Comparison of ENCODE assay signal across 8 cellular contexts in the genomic region with DNA sequence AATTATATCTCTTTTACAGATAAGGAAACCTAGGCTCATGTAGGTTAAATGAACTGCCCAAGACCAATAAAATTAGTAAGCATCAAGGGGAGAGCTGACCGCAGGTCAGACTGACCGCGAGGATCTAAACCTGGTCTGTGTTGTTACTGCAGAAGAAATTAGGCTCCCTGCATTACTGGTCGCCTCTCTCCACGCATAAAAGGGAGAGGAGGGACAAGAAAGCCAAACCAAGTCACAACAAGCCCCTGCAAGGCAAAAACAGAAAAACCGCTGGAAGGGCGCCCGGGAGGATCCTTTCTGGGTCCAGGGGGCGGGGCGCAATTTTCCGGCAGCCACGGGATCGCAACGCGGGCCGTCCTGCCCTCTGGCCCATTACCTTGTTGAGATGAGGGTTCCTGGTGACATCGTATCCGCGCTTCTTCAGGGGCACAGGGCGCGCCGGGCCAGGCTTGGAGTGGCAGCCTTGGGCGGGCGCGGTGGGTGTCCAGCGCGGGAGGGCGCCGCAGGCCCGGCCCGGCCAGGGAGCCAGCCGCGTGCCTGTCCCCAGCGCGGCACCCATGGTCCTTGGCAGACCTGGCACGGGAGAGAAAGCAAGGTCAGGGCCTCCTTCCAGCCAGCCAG. TPM values are rescaled to one million over a fixed set of nuclear protein-coding genes. Genes with fewer than 3 reads are reported as not detected.
DNase-seq lines count a peak whose midpoint lies in the region; ATAC-seq lines count a peak whose summit lies in the region.

No MANE protein-coding gene starts in this region.

- peak; percentile 59 for ATAC-seq in activated T-helper 17 cell treated with anti-CD3 and anti-CD28 coated beads, Interleukin-2, amount 50 U/mL, for 72 hours (replicated peaks)
- ATAC-seq in Right ventricle myocardium inferior (peak; percentile 72), GM21576 (IDR thresholded peaks at IDR 0.05; ENCODE audit: unreplicated experiment) (no peak)

- H3K27me3 Mint-ChIP-seq in IgD-negative memory B cell, result peaks cover 40% of the 10 kb centered on the region
- H3K27me3 Mint-ChIP-seq in activated T-helper 17 cell treated with anti-CD3 and anti-CD28 coated beads, Interleukin-2, amount 50 U/mL, for 72 hours, result peaks cover 19% of the 10 kb centered on the region

- peak overlapping the region in 3 of 4 donors; percentile 10 to 83 (median 77) for H3K4me3 Mint-ChIP-seq in IgD-negative memory B cell
- H3K4me3 Mint-ChIP-seq in activated T-helper 17 cell treated with anti-CD3 and anti-CD28 coated beads, Interleukin-2, amount 50 U/mL, for 72 hours, result peak overlapping the region; percentile 78

- H3K36me3 Mint-ChIP-seq in IgD-negative memory B cell, result peaks cover 4% of the 10 kb centered on the region
- no peaks in the 10 kb centered on the region for H3K36me3 Mint-ChIP-seq in activated T-helper 17 cell treated with anti-CD3 and anti-CD28 coated beads, Interleukin-2, amount 50 U/mL, for 72 hours (ENCODE audit: low read depth)

- intact Hi-C loops in Right ventricle myocardium inferior (cut with DNase I), result loop anchor here (5.0 kb wide), 2 partner anchors 44 to 131 kb away; partner anchors contain the start of gene PRSS23

- H3K27ac Mint-ChIP-seq in IgD-negative memory B cell, result no peak overlapping the region
- H3K27ac Mint-ChIP-seq in activated T-helper 17 cell treated with anti-CD3 and anti-CD28 coated beads, Interleukin-2, amount 50 U/mL, for 72 hours, result peak overlapping the region; percentile 23

- H3K9me3 Mint-ChIP-seq in IgD-negative memory B cell, result peaks cover 0 to 3% (median 2%) of the 10 kb centered on the region in 3 donors
- no peaks in the 10 kb centered on the region for H3K9me3 Mint-ChIP-seq in activated T-helper 17 cell treated with anti-CD3 and anti-CD28 coated beads, Interleukin-2, amount 50 U/mL, for 72 hours

- peak; percentile 8 to 45 for DNase-seq in NCI-H524 (lab: John Stamatoyannopoulos, UW)
- DNase-seq in NCI-H524 treated with DMSO at 0.1 percent for 48 hours (lab: John Stamatoyannopoulos, UW), result no peak
- peak; percentile 88 for DNase-seq in Right ventricle myocardium inferior (ENCODE audit: missing footprints)
- DNase-seq in nucleus accumbens (lab: John Stamatoyannopoulos, UW), result peak in 36 of 56 donors; percentile 10 to 76 (median 42)
- DNase-seq in NCI-H1417 treated with DMSO at 0.1 percent for 48 hours (lab: John Stamatoyannopoulos, UW), result no peak

- peaks cover 0 to 10% (median 3%) of the 10 kb centered on the region in 3 donors for H3K4me1 Mint-ChIP-seq in IgD-negative memory B cell
- H3K4me1 Mint-ChIP-seq in activated T-helper 17 cell treated with anti-CD3 and anti-CD28 coated beads, Interleukin-2, amount 50 U/mL, for 72 hours, result no peaks in the 10 kb centered on the region

RNA-seq across cellular contexts. Expression of gene ME3, which starts 0.9 kb away (rescaled TPM):
- not detected for polyA plus RNA-seq in IgD-negative memory B cell
- total RNA-seq in activated T-helper 17 cell treated with anti-CD3 and anti-CD28 coated beads, Interleukin-2, amount 50 U/mL, for 72 hours, result 1 to 10 TPM; 1.5 to 2.9 TPM
- 28.9 TPM for total RNA-seq in Right ventricle myocardium inferior

Comparison
In these comparisons a context has a peak if more than half of its experiments do, and no peak if none do; other contexts are left out.
1. DNase-seq: peak in NCI-H524 (2 of 2), Right ventricle myocardium inferior (single experiment) and nucleus accumbens (36 of 56); none in NCI-H524 treated with DMSO at 0.1 percent for 48 hours (single experiment) and NCI-H1417 treated with DMSO at 0.1 percent for 48 hours (single experiment).